13 cellular contexts compared by ENCODE assay signal in the genomic region with DNA sequence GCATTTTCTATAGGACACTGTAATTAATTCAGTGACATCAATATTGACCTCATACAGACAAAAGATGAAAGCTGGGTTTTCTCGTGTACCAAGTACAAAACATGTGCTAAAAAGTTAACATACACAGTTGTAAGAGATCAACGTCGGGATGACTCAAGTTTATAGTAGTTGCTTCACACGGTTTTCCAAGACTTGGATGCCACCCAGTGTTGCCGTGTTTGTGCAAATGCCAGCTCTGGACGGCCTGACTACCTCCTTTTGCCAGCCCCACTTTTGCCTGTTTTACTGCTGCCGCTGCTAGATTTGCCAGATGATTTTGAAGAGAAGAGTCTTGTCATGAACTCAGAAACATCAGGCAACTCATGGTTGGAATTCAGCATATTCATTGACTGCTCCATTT. TPM values are rescaled to one million over a fixed set of nuclear protein-coding genes. Genes with fewer than 3 reads are reported as not detected.
A peak's percentile ranks its signal among the peaks of the same experiment; 100 is the strongest.
DNase-seq lines count a peak whose midpoint lies in the region; ATAC-seq and TF ChIP-seq lines count a peak whose summit lies in the region.
"Had no signal": no experiment of that assay in that cellular context is flagged by ENCODE, and none has a peak within 500 bp of the region (broad histone marks: within the 10 kb centered on the region; RNA-seq: fewer than 3 reads in every experiment).

No MANE protein-coding gene starts in this region.

- DNase-seq in AG20443 (ENCODE audit: low spot score) (peak; percentile 81), HFFc6 (no peak), epithelial cell of prostate (ENCODE audit: low read depth, low spot score) (no peak), mucosa of descending colon (peak in 2 of 3 donors; percentile 53 to 55)
- no peak for DNase-seq in CD4-positive, alpha-beta memory T cell
- no peak for DNase-seq in effector memory CD4-positive, alpha-beta T cell
- DNase-seq: GDM1; glutamatergic neuron; naive thymus-derived CD4-positive, alpha-beta T cell; stimulated activated naive CD4-positive, alpha-beta T cell had no signal

- no peaks in the 10 kb centered on the region for H3K9me3 Mint-ChIP-seq in HFFc6
- H3K9me3 Mint-ChIP-seq in CD4-positive, alpha-beta memory T cell, result no peaks in the 10 kb centered on the region
- H3K9me3 Mint-ChIP-seq: naive thymus-derived CD4-positive, alpha-beta T cell had no signal

- peak overlapping the region; percentile 10 for H3K27ac ChIP-seq in epithelial cell of prostate
- no peak overlapping the region for H3K27ac ChIP-seq in CD4-positive, alpha-beta memory T cell (ENCODE audit: low read depth, low read length)
- H3K27ac ChIP-seq in effector memory CD4-positive, alpha-beta T cell (ENCODE audit: insufficient read depth, low read length, poor library complexity, severe bottlenecking), result no peak overlapping the region
- H3K27ac ChIP-seq: C4-2B had no signal

- no peaks in the 10 kb centered on the region for H3K27me3 ChIP-seq in CD4-positive, alpha-beta memory T cell (ENCODE audit: insufficient read depth, low read length)
- no peaks in the 10 kb centered on the region for H3K27me3 ChIP-seq in effector memory CD4-positive, alpha-beta T cell (replicated peaks; ENCODE audit: control insufficient read depth, insufficient read depth, low read length, poor library complexity, severe bottlenecking)

- peaks cover 3% of the 10 kb centered on the region for H3K4me1 ChIP-seq in mucosa of descending colon (ENCODE audit: low read depth)
- no peaks in the 10 kb centered on the region for H3K4me1 ChIP-seq in CD4-positive, alpha-beta memory T cell (ENCODE audit: insufficient read depth, low read length)
- no peaks in the 10 kb centered on the region for H3K4me1 ChIP-seq in effector memory CD4-positive, alpha-beta T cell (ENCODE audit: control insufficient read depth, insufficient read depth, low read length, poor library complexity, severe bottlenecking)

- H3K9me3 ChIP-seq in mucosa of descending colon, result no peaks in the 10 kb centered on the region
- H3K9me3 ChIP-seq in CD4-positive, alpha-beta memory T cell (ENCODE audit: control insufficient read depth in 1 of 2, low read length in 2 of 2), result no peaks in the 10 kb centered on the region
- no peaks in the 10 kb centered on the region for H3K9me3 ChIP-seq in effector memory CD4-positive, alpha-beta T cell (ENCODE audit: control insufficient read depth, low read length)

- 0 out of 2 replicates have a peak, but pooled peaks cover 2% of the 10 kb centered on the region for H3K27me3 Mint-ChIP-seq in HFFc6 (ENCODE audit: insufficient read depth)
- no peaks in the 10 kb centered on the region for H3K27me3 Mint-ChIP-seq in CD4-positive, alpha-beta memory T cell
- H3K27me3 Mint-ChIP-seq: naive thymus-derived CD4-positive, alpha-beta T cell had no signal

- peak; percentile 82 for ATAC-seq in mucosa of descending colon
- ATAC-seq in GM18868 (IDR thresholded peaks at IDR 0.05; ENCODE audit: unreplicated experiment), result no peak
- ATAC-seq in GM19023 (IDR thresholded peaks at IDR 0.05; ENCODE audit: unreplicated experiment), result no peak
- ATAC-seq: naive thymus-derived CD4-positive, alpha-beta T cell had no signal

- TF ChIP-seq CTCF in HFFc6 (IDR thresholded peaks at IDR 0.05), result no peak
- TF ChIP-seq CTCF in mucosa of descending colon (IDR thresholded peaks at IDR 0.05), result no peak

- POLR2A ChIA-PET in CD4-positive, alpha-beta memory T cell (lab: Charles Lee; ENCODE audit: partially characterized antibody), result no interaction called here

- intact Hi-C loops in mucosa of descending colon (cut with DNase I, micrococcal nuclease), result no loop called here
- intact Hi-C loops in CD4-positive, alpha-beta memory T cell (cut with micrococcal nuclease), result no loop called here

- peaks cover 20% of the 10 kb centered on the region for H3K36me3 Mint-ChIP-seq in HFFc6 (ENCODE audit: low read depth)
- peaks cover 31 to 49% of the 10 kb centered on the region in 2 donors for H3K36me3 Mint-ChIP-seq in CD4-positive, alpha-beta memory T cell

- CTCF ChIA-PET in CD4-positive, alpha-beta memory T cell (lab: Charles Lee; ENCODE audit: partially characterized antibody), result no interaction called here

- peak overlapping the region; percentile 25; the same call in 1 of the 2 replicates for H3K27ac Mint-ChIP-seq in HFFc6
- H3K27ac Mint-ChIP-seq in CD4-positive, alpha-beta memory T cell, result no peak overlapping the region

- no peak overlapping the region for H3K4me3 ChIP-seq in mucosa of descending colon
- H3K4me3 ChIP-seq in CD4-positive, alpha-beta memory T cell (ENCODE audit: low read length in 2 of 2), result no peak overlapping the region
- no peak overlapping the region for H3K4me3 ChIP-seq in effector memory CD4-positive, alpha-beta T cell (ENCODE audit: insufficient read depth, low read depth, low read length, poor library complexity, severe bottlenecking)

- no peaks in the 10 kb centered on the region for H3K36me3 ChIP-seq in mucosa of descending colon (ENCODE audit: low read depth)
- H3K36me3 ChIP-seq in CD4-positive, alpha-beta memory T cell (ENCODE audit: insufficient read depth, low read length), result peaks cover 33% of the 10 kb centered on the region
- H3K36me3 ChIP-seq in effector memory CD4-positive, alpha-beta T cell (ENCODE audit: control insufficient read depth, insufficient read depth, low read length), result peaks cover 52% of the 10 kb centered on the region

- H3K4me1 Mint-ChIP-seq in HFFc6 (ENCODE audit: low read depth), result peaks cover 6% of the 10 kb centered on the region; the same call in 1 of the 2 replicates
- H3K4me1 Mint-ChIP-seq in CD4-positive, alpha-beta memory T cell, result no peaks in the 10 kb centered on the region

- H3K4me3 Mint-ChIP-seq in HFFc6, result no peak overlapping the region
- H3K4me3 Mint-ChIP-seq in CD4-positive, alpha-beta memory T cell, result no peak overlapping the region
- H3K4me3 Mint-ChIP-seq: naive thymus-derived CD4-positive, alpha-beta T cell had no signal

RNA-seq across cellular contexts. Expression of a gene that starts 17.6 kb away (rescaled TPM):
- 100 to 1,000 TPM; 159 to 204 (median 171) TPM for total RNA-seq in HFFc6 (2021; fragmentation: NEBNext Ultra II Directional; extraction: Animal tissue kit (Norgen Biotek cat#: 25700))
- 10 to 100 TPM; 56.2 to 70.2 (median 59.6) TPM for total RNA-seq in mucosa of descending colon
- 10 to 100 TPM; 38.3 to 47.8 TPM for total RNA-seq in CD4-positive, alpha-beta memory T cell
- polyA plus RNA-seq in CD4-positive, alpha-beta memory T cell, result 100 to 1,000 TPM; 115 to 167 TPM

RNA-seq across cellular contexts. Expression of a gene that starts 17.8 kb away (rescaled TPM):
- 1 to 10 TPM; 1.6 to 2.6 (median 1.9) TPM for total RNA-seq in HFFc6 (2021; fragmentation: NEBNext Ultra II Directional; extraction: Animal tissue kit (Norgen Biotek cat#: 25700))
- 1 to 10 TPM; 1.4 to 2.0 (median 1.7) TPM for total RNA-seq in mucosa of descending colon
- 1 to 10 TPM; 4.7 to 4.9 TPM for total RNA-seq in CD4-positive, alpha-beta memory T cell
- under 1 TPM; 0.37 to 0.62 TPM for polyA plus RNA-seq in CD4-positive, alpha-beta memory T cell

RNA-seq across cellular contexts. Expression of a gene that starts 45.1 kb away (rescaled TPM):
- 10 to 100 TPM; 24.9 to 33.6 (median 27.1) TPM for total RNA-seq in HFFc6 (2021; fragmentation: NEBNext Ultra II Directional; extraction: Animal tissue kit (Norgen Biotek cat#: 25700))
- total RNA-seq in mucosa of descending colon, result 10 to 100 TPM in 2 of 3 donors, 1 to 10 TPM in 1; 9.5 to 16.3 (median 11.9) TPM
- total RNA-seq in CD4-positive, alpha-beta memory T cell, result 1 to 10 TPM; 7.1 to 7.8 TPM
- polyA plus RNA-seq in CD4-positive, alpha-beta memory T cell, result 10 to 100 TPM; 12.0 to 12.6 TPM

Comparison
In these comparisons a context has a peak if more than half of its experiments do, and no peak if none do; other contexts are left out.
1. DNase-seq: peak in AG20443 (single experiment) and mucosa of descending colon (2 of 3); none in HFFc6 (single experiment), epithelial cell of prostate (single experiment), CD4-positive, alpha-beta memory T cell (0 of 5) and effector memory CD4-positive, alpha-beta T cell (0 of 3).